Comparison of ENCODE assay signal across 8 cellular contexts in genomic region chr1:32215629-32216505, GRCh38. TPM values are rescaled to one million over a fixed set of nuclear protein-coding genes. Genes with fewer than 3 reads are reported as not detected.
A peak's percentile ranks its signal among the peaks of the same experiment; 100 is the strongest.
DNase-seq lines count a peak whose midpoint lies in the region; ATAC-seq lines count a peak whose summit lies in the region.

No MANE protein-coding gene starts in this region.

- peaks cover 4% of the 10 kb centered on the region for H3K36me3 Mint-ChIP-seq in activated naive CD4-positive, alpha-beta T cell treated with anti-CD3 and anti-CD28 coated beads, Interleukin-2, amount 50 U/mL, for 24 hours

- peak; percentile 85 for DNase-seq in GM03348 (ENCODE audit: low spot score)
- peak; percentile 74 for DNase-seq in M059J (ENCODE audit: low read depth)
- peak; percentile 49 for DNase-seq in SK-N-DZ (ENCODE audit: low spot score)
- DNase-seq in glomerular visceral epithelial cell (ENCODE audit: extremely low spot score), result peak; percentile 67
- peak in 9 of 10 donors; percentile 45 to 94 (median 65) for DNase-seq in posterior cingulate gyrus

- H3K4me1 Mint-ChIP-seq in activated naive CD4-positive, alpha-beta T cell treated with anti-CD3 and anti-CD28 coated beads, Interleukin-2, amount 50 U/mL, for 24 hours, result peaks cover 28% of the 10 kb centered on the region

- no peak overlapping the region for H3K4me3 Mint-ChIP-seq in activated naive CD4-positive, alpha-beta T cell treated with anti-CD3 and anti-CD28 coated beads, Interleukin-2, amount 50 U/mL, for 24 hours

- ATAC-seq in GM21717 (IDR thresholded peaks at IDR 0.05; ENCODE audit: unreplicated experiment), result no peak
- ATAC-seq in HG02852 (IDR thresholded peaks at IDR 0.05; ENCODE audit: unreplicated experiment), result no peak

- H3K27ac Mint-ChIP-seq in activated naive CD4-positive, alpha-beta T cell treated with anti-CD3 and anti-CD28 coated beads, Interleukin-2, amount 50 U/mL, for 24 hours, result peak overlapping the region; percentile 41

- no peaks in the 10 kb centered on the region for H3K9me3 Mint-ChIP-seq in activated naive CD4-positive, alpha-beta T cell treated with anti-CD3 and anti-CD28 coated beads, Interleukin-2, amount 50 U/mL, for 24 hours

- H3K27me3 Mint-ChIP-seq in activated naive CD4-positive, alpha-beta T cell treated with anti-CD3 and anti-CD28 coated beads, Interleukin-2, amount 50 U/mL, for 24 hours, result no peaks in the 10 kb centered on the region

- intact Hi-C loops in posterior cingulate gyrus (cut with DNase I), result loop anchor here (10.0 kb wide), 2 partner anchors 119 to 179 kb away; partner anchors contain the start of genes BSDC1 and MARCKSL1

RNA-seq across cellular contexts. Expression of gene TMEM234, which starts 6.3 kb away (rescaled TPM):
- 12.0 and 12.3 TPM in 2 replicates for total RNA-seq in M059J (2014; rRNA removed; shearing (Covaris generic))
- 1.9 and 4.3 TPM in 2 replicates for polyA plus RNA-seq in SK-N-DZ (2014; cell fraction: cytosol; rRNA removed)
- 12.7 and 14.0 TPM in 2 replicates for polyA plus RNA-seq in SK-N-DZ (2014; cell fraction: nucleus; rRNA removed)

RNA-seq across cellular contexts. Expression of gene EIF3I, which starts 6.3 kb away (rescaled TPM):
- total RNA-seq in M059J (2014; rRNA removed; shearing (Covaris generic)), result 517 and 553 TPM in 2 replicates
- 277 and 292 TPM in 2 replicates for polyA plus RNA-seq in SK-N-DZ (2014; cell fraction: cytosol; rRNA removed)
- 42.4 and 53.0 TPM in 2 replicates for polyA plus RNA-seq in SK-N-DZ (2014; cell fraction: nucleus; rRNA removed)

RNA-seq across cellular contexts. Expression of gene DCDC2B, which starts 7.0 kb away (rescaled TPM):
- total RNA-seq in M059J (2014; rRNA removed; shearing (Covaris generic)), result not detected in 2 replicates
- polyA plus RNA-seq in SK-N-DZ (2014; cell fraction: cytosol; rRNA removed), result not detected in 2 replicates
- 0.71 TPM in 1 of 2 replicates, not detected in the other for polyA plus RNA-seq in SK-N-DZ (2014; cell fraction: nucleus; rRNA removed)

RNA-seq across cellular contexts. Expression of gene IQCC, which starts 10.4 kb away (rescaled TPM):
- 6.9 and 8.7 TPM in 2 replicates for total RNA-seq in M059J (2014; rRNA removed; shearing (Covaris generic))
- 5.9 and 7.6 TPM in 2 replicates for polyA plus RNA-seq in SK-N-DZ (2014; cell fraction: cytosol; rRNA removed)
- polyA plus RNA-seq in SK-N-DZ (2014; cell fraction: nucleus; rRNA removed), result 3.5 and 5.8 TPM in 2 replicates

RNA-seq across cellular contexts. Expression of gene CCDC28B, which starts 15.5 kb away (rescaled TPM):
- 8.8 and 9.4 TPM in 2 replicates for total RNA-seq in M059J (2014; rRNA removed; shearing (Covaris generic))
- polyA plus RNA-seq in SK-N-DZ (2014; cell fraction: cytosol; rRNA removed), result 28.7 and 57.9 TPM in 2 replicates
- 25.3 and 26.8 TPM in 2 replicates for polyA plus RNA-seq in SK-N-DZ (2014; cell fraction: nucleus; rRNA removed)
